10 cellular contexts compared by ENCODE assay signal in the genomic region with DNA sequence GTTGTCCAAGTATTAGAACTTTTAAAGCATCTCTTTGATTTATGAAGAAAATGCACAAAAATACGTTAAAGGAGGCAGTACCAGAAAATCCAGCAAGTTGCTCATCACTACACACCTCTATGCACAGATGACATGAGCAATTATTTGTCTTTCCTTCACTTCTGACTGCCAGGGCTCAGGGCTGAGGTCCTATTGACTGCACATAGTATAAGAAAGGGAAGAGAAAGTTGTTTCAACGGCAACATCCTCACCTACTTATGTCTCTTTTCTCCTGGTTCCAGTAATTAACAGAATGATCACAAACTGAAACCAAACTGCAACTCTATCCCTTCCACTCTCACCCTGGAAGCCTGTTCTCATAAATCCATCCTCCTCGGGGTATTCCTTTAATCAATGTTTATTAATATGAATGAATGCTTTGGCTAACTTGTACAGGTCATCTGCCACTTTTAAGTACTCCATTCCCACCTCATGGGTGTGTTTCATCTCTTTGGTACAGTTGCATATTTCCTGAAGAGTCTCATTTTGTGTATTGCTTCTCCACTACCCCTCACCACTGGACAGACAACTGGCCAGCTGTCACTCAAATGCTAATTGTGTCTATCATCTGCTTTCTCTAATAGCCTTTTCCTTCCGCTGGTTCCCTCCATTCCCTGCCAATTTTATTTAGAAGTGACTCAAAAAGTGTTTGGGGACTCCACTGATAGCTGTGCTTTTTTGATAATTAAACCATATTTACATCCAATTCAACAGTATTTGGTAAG. TPM values are rescaled to one million over a fixed set of nuclear protein-coding genes. Genes with fewer than 3 reads are reported as not detected.
DNase-seq lines count a peak whose midpoint lies in the region; ATAC-seq and TF ChIP-seq lines count a peak whose summit lies in the region.
"Had no signal": no experiment of that assay in that cellular context is flagged by ENCODE, and none has a peak within 500 bp of the region (broad histone marks: within the 10 kb centered on the region; RNA-seq: fewer than 3 reads in every experiment).

No MANE protein-coding gene starts in this region.

- no peaks in the 10 kb centered on the region for H3K27me3 Mint-ChIP-seq in activated CD4-positive, alpha-beta memory T cell treated with anti-CD3 and anti-CD28 coated beads, Interleukin-2, amount 10 ng/mL, durations not matched to agents 7 days and 5 days
- no peaks in the 10 kb centered on the region for H3K27me3 Mint-ChIP-seq in nephron (ENCODE audit: low read depth)

- H3K9me3 Mint-ChIP-seq in activated CD4-positive, alpha-beta memory T cell treated with anti-CD3 and anti-CD28 coated beads, Interleukin-2, amount 10 ng/mL, durations not matched to agents 7 days and 5 days, result no peaks in the 10 kb centered on the region
- no peaks in the 10 kb centered on the region for H3K9me3 Mint-ChIP-seq in nephron

- peak overlapping the region; percentile 76 for H3K4me3 Mint-ChIP-seq in activated CD4-positive, alpha-beta memory T cell treated with anti-CD3 and anti-CD28 coated beads, Interleukin-2, amount 10 ng/mL, durations not matched to agents 7 days and 5 days
- H3K4me3 Mint-ChIP-seq in nephron, result peak overlapping the region in 1 of 3 experiments; percentile 6

- H3K36me3 Mint-ChIP-seq in activated CD4-positive, alpha-beta memory T cell treated with anti-CD3 and anti-CD28 coated beads, Interleukin-2, amount 10 ng/mL, durations not matched to agents 7 days and 5 days (ENCODE audit: low read depth), result peaks cover 52% of the 10 kb centered on the region
- H3K36me3 Mint-ChIP-seq in nephron (ENCODE audit: low read depth), result peaks cover 4% of the 10 kb centered on the region

- ATAC-seq in HG02885 (IDR thresholded peaks at IDR 0.05; ENCODE audit: poor library complexity, unreplicated experiment), result peak; percentile 59

- no peak for TF ChIP-seq CTCF in nephron (IDR thresholded peaks at IDR 0.05; ENCODE audit: unreplicated experiment in 3 of 3)

- H3K4me1 Mint-ChIP-seq in activated CD4-positive, alpha-beta memory T cell treated with anti-CD3 and anti-CD28 coated beads, Interleukin-2, amount 10 ng/mL, durations not matched to agents 7 days and 5 days, result peaks cover 73% of the 10 kb centered on the region
- H3K4me1 Mint-ChIP-seq in nephron, result peaks cover 24% of the 10 kb centered on the region

- POLR2A ChIA-PET in activated CD4-positive, alpha-beta memory T cell treated with anti-CD3 and anti-CD28 coated beads, Interleukin-2, amount 10 ng/mL, durations not matched to agents 7 days and 5 days (lab: Charles Lee), result interaction anchor here (1.0 to 3.1 kb wide), 10 partner anchors 11 to 64 kb away, joined by 3 to 27 read pairs (median 4); a partner anchor contains a TSS

- DNase-seq in SIG-M5 treated with dmso at 0.1 percent for 504 hours (lab: John Stamatoyannopoulos, UW; ENCODE audit: unreplicated experiment), result peak; percentile 54
- DNase-seq in SIG-M5 (lab: John Stamatoyannopoulos, UW), result no peak
- no peak for DNase-seq in activated CD4-positive, alpha-beta memory T cell treated with anti-CD3 and anti-CD28 coated beads, Interleukin-2, amount 10 ng/mL, durations not matched to agents 7 days and 5 days
- DNase-seq in NCI-H2171 treated with DMSO at 0.1 percent for 48 hours (lab: John Stamatoyannopoulos, UW), result no peak
- DNase-seq in SKM-1 (lab: John Stamatoyannopoulos, UW; ENCODE audit: unreplicated experiment), result no peak
- DNase-seq in KG1 (lab: John Stamatoyannopoulos, UW), result no peak
- DNase-seq: effector CD4-positive, alpha-beta T cell; MM.1S had no signal

- peak overlapping the region; percentile 82 for H3K27ac Mint-ChIP-seq in activated CD4-positive, alpha-beta memory T cell treated with anti-CD3 and anti-CD28 coated beads, Interleukin-2, amount 10 ng/mL, durations not matched to agents 7 days and 5 days
- peak overlapping the region in 2 of 3 experiments; percentile 1 to 31 for H3K27ac Mint-ChIP-seq in nephron

- CTCF ChIA-PET in activated CD4-positive, alpha-beta memory T cell treated with anti-CD3 and anti-CD28 coated beads, Interleukin-2, amount 10 ng/mL, durations not matched to agents 7 days and 5 days (lab: Charles Lee), result interaction anchor here (0.9 to 1.8 kb wide), 3 partner anchors 12 to 38 kb away, joined by 3 to 6 read pairs (median 4); no protein-coding TSS in a partner anchor

RNA-seq across cellular contexts. Expression of a gene that starts 34.5 kb away (rescaled TPM):
- total RNA-seq in activated CD4-positive, alpha-beta memory T cell treated with anti-CD3 and anti-CD28 coated beads, Interleukin-2, amount 10 ng/mL, durations not matched to agents 7 days and 5 days, result 10 to 100 TPM; 99.0 to 99.9 TPM

RNA-seq across cellular contexts. Expression of a gene that starts 58.4 kb away (rescaled TPM):
- 100 to 1,000 TPM; 107 to 111 TPM for total RNA-seq in activated CD4-positive, alpha-beta memory T cell treated with anti-CD3 and anti-CD28 coated beads, Interleukin-2, amount 10 ng/mL, durations not matched to agents 7 days and 5 days
